In the genomic region with DNA sequence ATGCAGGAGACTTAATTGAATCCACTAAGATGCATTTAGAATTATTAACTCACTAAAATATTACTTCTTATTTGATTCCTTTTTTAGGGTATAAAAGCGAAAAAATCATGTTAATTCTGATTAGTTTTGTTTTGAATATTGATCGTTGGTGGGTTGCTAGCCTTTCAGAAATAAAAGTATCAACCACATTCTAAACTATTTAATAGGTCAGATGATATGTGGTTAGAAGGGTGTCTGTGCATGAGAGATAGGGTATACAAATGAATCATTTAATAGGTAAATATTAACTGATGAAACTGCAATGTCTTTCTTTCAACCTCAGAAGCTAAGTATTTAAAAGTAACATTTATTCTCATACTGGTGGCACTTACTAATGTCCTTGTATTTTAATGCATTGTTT, we compare ENCODE assay signal across 14 cellular contexts.
DNase-seq lines count a peak whose midpoint lies in the region; ATAC-seq, FAIRE-seq and TF ChIP-seq lines count a peak whose summit lies in the region.
"Had no signal": no experiment of that assay in that cellular context is flagged by ENCODE, and none has a peak within 500 bp of the region (broad histone marks: within the 10 kb centered on the region; RNA-seq: fewer than 3 reads in every experiment).

No MANE protein-coding gene starts in this region.

- H3K4me1 Mint-ChIP-seq in neural progenitor cell (no peaks in the 10 kb centered on the region), MCF 10A (ENCODE audit: insufficient read depth, unreplicated experiment) (no peaks in the 10 kb centered on the region)

- H3K4me1 ChIP-seq in neural progenitor cell = no peaks in the 10 kb centered on the region
- H3K4me1 ChIP-seq in thyroid gland = no peaks in the 10 kb centered on the region
- H3K4me1 ChIP-seq: BLaER1 treated with 17β-estradiol and CSF1 and Interleukin-3, amounts not matched to agents 10 nM and 100 nM had no signal

- H3K27me3 Mint-ChIP-seq in neural progenitor cell (ENCODE audit: insufficient read depth, low read depth) (no peaks in the 10 kb centered on the region), MCF 10A (ENCODE audit: insufficient read depth, unreplicated experiment) (peaks cover 87% of the 10 kb centered on the region)
- H3K27me3 Mint-ChIP-seq: type B pancreatic cell had no signal

- H3K36me3 ChIP-seq in neural progenitor cell (no peaks in the 10 kb centered on the region), thyroid gland (no peaks in the 10 kb centered on the region)
- H3K36me3 ChIP-seq: BLaER1 treated with 17β-estradiol and CSF1 and Interleukin-3, amounts not matched to agents 10 nM and 100 nM had no signal

- H3K79me2 ChIP-seq in neural progenitor cell (ENCODE audit: low read depth) = no peaks in the 10 kb centered on the region

- H3K9ac ChIP-seq in neural progenitor cell = no peak overlapping the region
- H3K9ac ChIP-seq: BLaER1 treated with 17β-estradiol and CSF1 and Interleukin-3, amounts not matched to agents 10 nM and 100 nM had no signal

- TF ChIP-seq CTCF in neural progenitor cell (IDR thresholded peaks at IDR 0.05) (no peak), thyroid gland (IDR thresholded peaks at IDR 0.05) (no peak), MCF 10A (IDR thresholded peaks at IDR 0.05; ENCODE audit: unreplicated experiment) (no peak)

- no peaks in the 10 kb centered on the region for H3K9me3 ChIP-seq in neural progenitor cell (ENCODE audit: low read depth)
- H3K9me3 ChIP-seq in thyroid gland = no peaks in the 10 kb centered on the region

- ATAC-seq in HG02642 (IDR thresholded peaks at IDR 0.05; ENCODE audit: poor library complexity, unreplicated experiment) = peak; percentile 61
- peak; percentile 90 for ATAC-seq in HG03175 (IDR thresholded peaks at IDR 0.05; ENCODE audit: unreplicated experiment)
- no peak for ATAC-seq in Right ventricle myocardium superior (ENCODE audit: poor library complexity)
- ATAC-seq: sciatic nerve had no signal

- BruUV-seq in MCF 10A (replicated peaks; lab: Mats Ljungman, UMichigan) = no TSS peak

- peak; percentile 76 for FAIRE-seq in GM19239 (lab: Jason Lieb, UNC)
- FAIRE-seq: keratinocyte had no signal

- H2AFZ ChIP-seq in neural progenitor cell (replicated peaks) = peak overlapping the region; percentile 37

- H3K4me3 Mint-ChIP-seq in neural progenitor cell (no peak overlapping the region), MCF 10A (ENCODE audit: unreplicated experiment) (no peak overlapping the region)
- H3K4me3 Mint-ChIP-seq: type B pancreatic cell had no signal

- no peak for TF ChIP-seq POLR2A in thyroid gland (IDR thresholded peaks at IDR 0.05)

- no peak for DNase-seq in GM19239 (ENCODE audit: insufficient read length, low spot score)
- no peak for DNase-seq in neural progenitor cell (ENCODE audit: low spot score)
- no peak for DNase-seq in Right ventricle myocardium superior
- DNase-seq in hypothalamus (lab: John Stamatoyannopoulos, UW) = no peak
- no peak for DNase-seq in thyroid gland
- DNase-seq in MCF 10A (ENCODE audit: unreplicated experiment) = no peak
- DNase-seq: DND-41; stimulated activated CD4-positive, alpha-beta T cell treated with anti-CD3 and anti-CD28 coated beads, Interleukin-2, amount 100 ng/mL, for 48 hours had no signal

- H3F3A ChIP-seq in neural progenitor cell (ENCODE audit: low read depth) = no peaks in the 10 kb centered on the region

- POLR2A ChIA-PET in MCF 10A (lab: Yijun Ruan, JAX) = no interaction called here

- H3K9me3 Mint-ChIP-seq in neural progenitor cell (no peaks in the 10 kb centered on the region), MCF 10A (ENCODE audit: unreplicated experiment) (no peaks in the 10 kb centered on the region)
- H3K9me3 Mint-ChIP-seq: type B pancreatic cell had no signal

- no peak overlapping the region for H3K4me3 ChIP-seq in neural progenitor cell
- H3K4me3 ChIP-seq in thyroid gland (replicated peaks in 1 of 3) = no peak overlapping the region
- H3K4me3 ChIP-seq: BLaER1 treated with 17β-estradiol and CSF1 and Interleukin-3, amounts not matched to agents 10 nM and 100 nM had no signal

- H3K27ac ChIP-seq in neural progenitor cell (no peak overlapping the region), thyroid gland (no peak overlapping the region)
- H3K27ac ChIP-seq: BLaER1 treated with 17β-estradiol and CSF1 and Interleukin-3, amounts not matched to agents 10 nM and 100 nM had no signal

- no peaks in the 10 kb centered on the region for H4K20me1 ChIP-seq in neural progenitor cell (ENCODE audit: low read depth)
- H4K20me1 ChIP-seq: BLaER1 treated with 17β-estradiol and CSF1 and Interleukin-3, amounts not matched to agents 10 nM and 100 nM had no signal

- intact Hi-C loops in Right ventricle myocardium superior (cut with DNase I) (no loop called here), thyroid gland (cut with DNase I) (no loop called here), MCF 10A (cut with micrococcal nuclease) (no loop called here)

- H3K27ac Mint-ChIP-seq in neural progenitor cell = no peak overlapping the region
- H3K27ac Mint-ChIP-seq in MCF 10A (ENCODE audit: low read depth, unreplicated experiment) = no peak overlapping the region
- H3K27ac Mint-ChIP-seq: type B pancreatic cell had no signal

- H3K27me3 ChIP-seq in neural progenitor cell = no peaks in the 10 kb centered on the region
- H3K27me3 ChIP-seq in thyroid gland = no peaks in the 10 kb centered on the region
- H3K27me3 ChIP-seq: BLaER1 treated with 17β-estradiol and CSF1 and Interleukin-3, amounts not matched to agents 10 nM and 100 nM had no signal

- WGBS in thyroid gland, 2 donors = 45 to 96% methylated on average over 2 of the region's 2 CpGs

- H3K4me2 ChIP-seq in neural progenitor cell = no peak overlapping the region
- H3K4me2 ChIP-seq: BLaER1 treated with 17β-estradiol and CSF1 and Interleukin-3, amounts not matched to agents 10 nM and 100 nM had no signal

- CTCF ChIA-PET in MCF 10A (lab: Yijun Ruan, JAX) = no interaction called here

- H3K36me3 Mint-ChIP-seq in neural progenitor cell (no peaks in the 10 kb centered on the region), MCF 10A (ENCODE audit: insufficient read depth, unreplicated experiment) (no peaks in the 10 kb centered on the region)
- H3K36me3 Mint-ChIP-seq: type B pancreatic cell had no signal
